15 cellular contexts compared by ENCODE assay signal in the genomic region with DNA sequence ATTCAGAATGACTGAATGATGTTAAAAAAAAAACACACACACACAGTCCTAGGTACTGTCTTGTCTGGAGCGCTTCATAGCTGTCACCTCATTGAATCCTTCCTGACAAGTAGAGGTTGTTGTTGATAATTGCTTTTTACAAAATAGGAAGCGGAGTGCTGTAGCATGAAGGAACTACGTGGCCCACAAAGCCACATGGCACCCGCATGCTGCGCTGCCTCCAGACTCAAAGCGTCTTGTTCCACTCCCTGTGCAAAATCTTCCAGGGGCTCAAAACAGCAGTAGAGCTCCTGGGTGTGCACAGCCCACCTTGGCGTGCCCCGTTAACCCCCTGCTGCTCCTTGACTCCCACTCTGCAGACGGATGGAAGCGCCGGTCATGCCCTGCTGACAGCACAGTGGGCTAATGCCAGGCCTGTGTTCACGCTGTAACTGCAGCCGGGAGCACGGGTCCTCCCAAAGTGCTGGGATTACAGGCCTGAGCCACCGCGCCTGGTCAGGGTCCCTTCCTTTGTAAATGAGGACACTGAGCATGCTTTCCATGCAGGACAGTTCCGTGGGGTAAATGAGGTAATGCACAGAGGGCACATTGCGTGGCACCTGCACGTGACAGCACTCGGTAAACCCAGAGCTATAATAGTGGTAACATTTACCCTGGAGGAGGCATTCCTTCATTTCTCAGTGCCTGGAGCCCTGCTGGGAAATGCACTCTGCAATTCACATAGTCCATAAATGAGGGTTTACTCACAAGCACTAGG.
DNase-seq lines count a peak whose midpoint lies in the region; ATAC-seq and TF ChIP-seq lines count a peak whose summit lies in the region.
"Had no signal": no experiment of that assay in that cellular context is flagged by ENCODE, and none has a peak within 500 bp of the region (broad histone marks: within the 10 kb centered on the region; RNA-seq: fewer than 3 reads in every experiment).

No MANE protein-coding gene starts in this region.

- no peaks in the 10 kb centered on the region for H3K9me2 ChIP-seq in neural cell (ENCODE audit: insufficient read depth, low read length)

- no peak for ATAC-seq in activated naive CD4-positive, alpha-beta T cell treated with anti-CD3 and anti-CD28 coated beads, Interleukin-2, amount 50 U/mL, for 72 hours
- ATAC-seq in GM21619 (IDR thresholded peaks at IDR 0.05; ENCODE audit: unreplicated experiment): no peak
- no peak for ATAC-seq in GM18861 (IDR thresholded peaks at IDR 0.05; ENCODE audit: unreplicated experiment)

- no peaks in the 10 kb centered on the region for H3K9me3 ChIP-seq in neural cell (ENCODE audit: low read length)
- H3K9me3 ChIP-seq: uterus had no signal

- no peak overlapping the region for H2AFZ ChIP-seq in neural cell (ENCODE audit: low read depth, low read length)
- H2AFZ ChIP-seq: PC-9 had no signal

- H3K27ac ChIP-seq in neural cell (ENCODE audit: low read length): no peak overlapping the region
- H3K27ac ChIP-seq: cardiac muscle cell, PC-9, uterus had no signal

- peak overlapping the region; percentile 65 for H3K27ac Mint-ChIP-seq in activated CD4-positive, alpha-beta T cell treated with anti-CD3 and anti-CD28 coated beads, Interleukin-2, amount 10 ng/mL, durations not matched to agents 24 days and 14 days
- peak overlapping the region in 1 of 7 donors; percentile 15 for H3K27ac Mint-ChIP-seq in CD14-positive monocyte
- H3K27ac Mint-ChIP-seq in activated naive CD4-positive, alpha-beta T cell treated with anti-CD3 and anti-CD28 coated beads, Interleukin-2, amount 50 U/mL, for 72 hours: peak overlapping the region; percentile 94 to 99
- H3K27ac Mint-ChIP-seq: CD4-positive, alpha-beta T cell had no signal

- DNase-seq in activated CD4-positive, alpha-beta T cell treated with anti-CD3 and anti-CD28 coated beads, Interleukin-2, amount 10 ng/mL, durations not matched to agents 24 days and 14 days: no peak
- no peak for DNase-seq in activated CD4-positive, alpha-beta T cell treated with anti-CD3 and anti-CD28 coated beads, Interleukin-2, amount 50 U/mL, for 4 hours
- DNase-seq in CD14-positive monocyte (ENCODE audit: low spot score): peak; percentile 24
- peak in 1 of 2 donors; percentile 23 for DNase-seq in activated naive CD4-positive, alpha-beta T cell treated with anti-CD3 and anti-CD28 coated beads, Interleukin-2, amount 50 U/mL, for 72 hours (ENCODE audit: low spot score in 2 of 2)
- DNase-seq in mucosa of gallbladder (ENCODE audit: low spot score): no peak
- DNase-seq: ACHN; CD4-positive, alpha-beta T cell; DND-41; NCI-H2029 treated with DMSO at 0.1 percent for 48 hours; PC-9; uterus had no signal

- peaks cover 70% of the 10 kb centered on the region for H3K36me3 Mint-ChIP-seq in activated CD4-positive, alpha-beta T cell treated with anti-CD3 and anti-CD28 coated beads, Interleukin-2, amount 10 ng/mL, durations not matched to agents 24 days and 14 days (ENCODE audit: low read depth)
- no peaks in the 10 kb centered on the region for H3K36me3 Mint-ChIP-seq in CD14-positive monocyte
- H3K36me3 Mint-ChIP-seq in activated naive CD4-positive, alpha-beta T cell treated with anti-CD3 and anti-CD28 coated beads, Interleukin-2, amount 50 U/mL, for 72 hours: peaks cover 21 to 44% of the 10 kb centered on the region in 2 donors

- no peaks in the 10 kb centered on the region for H3K36me3 ChIP-seq in neural cell (ENCODE audit: insufficient read depth, low read length)
- H3K36me3 ChIP-seq: cardiac muscle cell, uterus had no signal

- H3K79me2 ChIP-seq in neural cell (replicated peaks; ENCODE audit: insufficient read depth, low read length): no peaks in the 10 kb centered on the region

- H4K20me1 ChIP-seq in neural cell (ENCODE audit: insufficient read depth): no peaks in the 10 kb centered on the region

- H3F3A ChIP-seq in neural cell (ENCODE audit: insufficient read depth, low read length, poor library complexity, severe bottlenecking): no peaks in the 10 kb centered on the region

- no peaks in the 10 kb centered on the region for H3K27me3 ChIP-seq in neural cell (ENCODE audit: insufficient read depth, low read depth, low read length)
- H3K27me3 ChIP-seq: uterus had no signal

- no peak for TF ChIP-seq RAD21 in neural cell (conservative IDR thresholded peaks at IDR 0.05)

- no peak for TF ChIP-seq CTCF in CD14-positive monocyte (IDR thresholded peaks at IDR 0.05)
- no peak for TF ChIP-seq CTCF in neural cell (IDR thresholded peaks at IDR 0.05; ENCODE audit: poor library complexity, severe bottlenecking)

- no peak overlapping the region for H3K9ac ChIP-seq in neural cell (ENCODE audit: low read length)

- H3K4me1 Mint-ChIP-seq in activated CD4-positive, alpha-beta T cell treated with anti-CD3 and anti-CD28 coated beads, Interleukin-2, amount 10 ng/mL, durations not matched to agents 24 days and 14 days: peaks cover 10% of the 10 kb centered on the region
- H3K4me1 Mint-ChIP-seq in CD14-positive monocyte: peaks cover 7% of the 10 kb centered on the region

- no peak overlapping the region for H3K4me2 ChIP-seq in neural cell (ENCODE audit: low read length)
- H3K4me2 ChIP-seq: PC-9 had no signal

- no peak overlapping the region for H3K4me3 Mint-ChIP-seq in activated CD4-positive, alpha-beta T cell treated with anti-CD3 and anti-CD28 coated beads, Interleukin-2, amount 10 ng/mL, durations not matched to agents 24 days and 14 days
- no peak overlapping the region for H3K4me3 Mint-ChIP-seq in CD14-positive monocyte
- H3K4me3 Mint-ChIP-seq: CD4-positive, alpha-beta T cell had no signal

- no peak overlapping the region for H3K4me3 ChIP-seq in neural cell (ENCODE audit: low read length)
- H3K4me3 ChIP-seq: cardiac muscle cell, PC-9, uterus had no signal

- intact Hi-C loops in activated CD4-positive, alpha-beta T cell treated with anti-CD3 and anti-CD28 coated beads, Interleukin-2, amount 10 ng/mL, durations not matched to agents 24 days and 14 days (cut with micrococcal nuclease): loop anchor here (1.0 kb wide), 1 partner anchor 41 kb away; no protein-coding TSS in a partner anchor
- intact Hi-C loops in CD14-positive monocyte (cut with micrococcal nuclease): no loop called here

- no peaks in the 10 kb centered on the region for H3K27me3 Mint-ChIP-seq in activated CD4-positive, alpha-beta T cell treated with anti-CD3 and anti-CD28 coated beads, Interleukin-2, amount 10 ng/mL, durations not matched to agents 24 days and 14 days
- H3K27me3 Mint-ChIP-seq in CD14-positive monocyte (ENCODE audit: low read depth in 3 of 3): peaks cover 0 to 3% (median 0%) of the 10 kb centered on the region in 3 donors
- H3K27me3 Mint-ChIP-seq: CD4-positive, alpha-beta T cell had no signal

- H3K9me3 Mint-ChIP-seq in activated CD4-positive, alpha-beta T cell treated with anti-CD3 and anti-CD28 coated beads, Interleukin-2, amount 10 ng/mL, durations not matched to agents 24 days and 14 days: no peaks in the 10 kb centered on the region
- H3K9me3 Mint-ChIP-seq in CD14-positive monocyte: peaks cover under 1 to 5% (median 1%) of the 10 kb centered on the region in 7 donors
- no peaks in the 10 kb centered on the region for H3K9me3 Mint-ChIP-seq in activated naive CD4-positive, alpha-beta T cell treated with anti-CD3 and anti-CD28 coated beads, Interleukin-2, amount 50 U/mL, for 72 hours
- H3K9me3 Mint-ChIP-seq: CD4-positive, alpha-beta T cell had no signal

- TF ChIP-seq EP300 in neural cell (conservative IDR thresholded peaks at IDR 0.05; ENCODE audit: poor library complexity, severe bottlenecking): no peak

TF ChIP-seq in neural cell, 6 proteins besides CTCF, POLR2A, EP300 and RAD21:
- peak; percentile 41 for TF ChIP-seq POLR2AphosphoS5 (IDR thresholded peaks at IDR 0.05)
- TF ChIP-seq, protein P1, sequence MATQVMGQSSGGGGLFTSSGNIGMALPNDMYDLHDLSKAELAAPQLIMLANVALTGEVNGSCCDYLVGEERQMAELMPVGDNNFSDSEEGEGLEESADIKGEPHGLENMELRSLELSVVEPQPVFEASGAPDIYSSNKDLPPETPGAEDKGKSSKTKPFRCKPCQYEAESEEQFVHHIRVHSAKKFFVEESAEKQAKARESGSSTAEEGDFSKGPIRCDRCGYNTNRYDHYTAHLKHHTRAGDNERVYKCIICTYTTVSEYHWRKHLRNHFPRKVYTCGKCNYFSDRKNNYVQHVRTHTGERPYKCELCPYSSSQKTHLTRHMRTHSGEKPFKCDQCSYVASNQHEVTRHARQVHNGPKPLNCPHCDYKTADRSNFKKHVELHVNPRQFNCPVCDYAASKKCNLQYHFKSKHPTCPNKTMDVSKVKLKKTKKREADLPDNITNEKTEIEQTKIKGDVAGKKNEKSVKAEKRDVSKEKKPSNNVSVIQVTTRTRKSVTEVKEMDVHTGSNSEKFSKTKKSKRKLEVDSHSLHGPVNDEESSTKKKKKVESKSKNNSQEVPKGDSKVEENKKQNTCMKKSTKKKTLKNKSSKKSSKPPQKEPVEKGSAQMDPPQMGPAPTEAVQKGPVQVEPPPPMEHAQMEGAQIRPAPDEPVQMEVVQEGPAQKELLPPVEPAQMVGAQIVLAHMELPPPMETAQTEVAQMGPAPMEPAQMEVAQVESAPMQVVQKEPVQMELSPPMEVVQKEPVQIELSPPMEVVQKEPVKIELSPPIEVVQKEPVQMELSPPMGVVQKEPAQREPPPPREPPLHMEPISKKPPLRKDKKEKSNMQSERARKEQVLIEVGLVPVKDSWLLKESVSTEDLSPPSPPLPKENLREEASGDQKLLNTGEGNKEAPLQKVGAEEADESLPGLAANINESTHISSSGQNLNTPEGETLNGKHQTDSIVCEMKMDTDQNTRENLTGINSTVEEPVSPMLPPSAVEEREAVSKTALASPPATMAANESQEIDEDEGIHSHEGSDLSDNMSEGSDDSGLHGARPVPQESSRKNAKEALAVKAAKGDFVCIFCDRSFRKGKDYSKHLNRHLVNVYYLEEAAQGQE (IDR thresholded peaks at IDR 0.05; ENCODE audit: borderline replicate concordance): no peak
